ENCODE assay signal across 1 cellular context in the genomic region with DNA sequence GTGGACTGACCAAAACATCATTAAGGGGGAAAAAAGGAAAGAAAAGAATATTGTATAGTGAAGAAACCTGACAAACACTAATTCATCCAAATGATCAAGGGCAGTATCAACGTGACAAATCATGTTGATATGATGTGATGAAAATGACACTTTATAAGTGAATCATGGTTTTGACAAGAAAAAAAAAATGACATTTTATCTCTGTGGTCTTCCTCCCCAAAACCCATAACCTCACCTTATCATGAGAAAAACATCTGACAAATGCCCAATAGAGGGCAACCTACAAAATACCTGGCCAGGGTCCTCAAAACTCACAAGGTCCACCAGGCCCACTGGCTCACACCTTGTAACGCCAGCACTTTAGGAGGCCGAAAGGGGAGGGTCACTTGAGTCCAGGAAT.
TF ChIP-seq lines count a peak whose summit lies in the region.

No MANE protein-coding gene starts in this region.

TF ChIP-seq in GM23338, 12 proteins besides CTCF, POLR2A, EP300 and RAD21 (continued from another document):
- TF ChIP-seq, protein P1, sequence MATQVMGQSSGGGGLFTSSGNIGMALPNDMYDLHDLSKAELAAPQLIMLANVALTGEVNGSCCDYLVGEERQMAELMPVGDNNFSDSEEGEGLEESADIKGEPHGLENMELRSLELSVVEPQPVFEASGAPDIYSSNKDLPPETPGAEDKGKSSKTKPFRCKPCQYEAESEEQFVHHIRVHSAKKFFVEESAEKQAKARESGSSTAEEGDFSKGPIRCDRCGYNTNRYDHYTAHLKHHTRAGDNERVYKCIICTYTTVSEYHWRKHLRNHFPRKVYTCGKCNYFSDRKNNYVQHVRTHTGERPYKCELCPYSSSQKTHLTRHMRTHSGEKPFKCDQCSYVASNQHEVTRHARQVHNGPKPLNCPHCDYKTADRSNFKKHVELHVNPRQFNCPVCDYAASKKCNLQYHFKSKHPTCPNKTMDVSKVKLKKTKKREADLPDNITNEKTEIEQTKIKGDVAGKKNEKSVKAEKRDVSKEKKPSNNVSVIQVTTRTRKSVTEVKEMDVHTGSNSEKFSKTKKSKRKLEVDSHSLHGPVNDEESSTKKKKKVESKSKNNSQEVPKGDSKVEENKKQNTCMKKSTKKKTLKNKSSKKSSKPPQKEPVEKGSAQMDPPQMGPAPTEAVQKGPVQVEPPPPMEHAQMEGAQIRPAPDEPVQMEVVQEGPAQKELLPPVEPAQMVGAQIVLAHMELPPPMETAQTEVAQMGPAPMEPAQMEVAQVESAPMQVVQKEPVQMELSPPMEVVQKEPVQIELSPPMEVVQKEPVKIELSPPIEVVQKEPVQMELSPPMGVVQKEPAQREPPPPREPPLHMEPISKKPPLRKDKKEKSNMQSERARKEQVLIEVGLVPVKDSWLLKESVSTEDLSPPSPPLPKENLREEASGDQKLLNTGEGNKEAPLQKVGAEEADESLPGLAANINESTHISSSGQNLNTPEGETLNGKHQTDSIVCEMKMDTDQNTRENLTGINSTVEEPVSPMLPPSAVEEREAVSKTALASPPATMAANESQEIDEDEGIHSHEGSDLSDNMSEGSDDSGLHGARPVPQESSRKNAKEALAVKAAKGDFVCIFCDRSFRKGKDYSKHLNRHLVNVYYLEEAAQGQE (IDR thresholded peaks at IDR 0.05; ENCODE audit: unreplicated experiment): no peak
- TF ChIP-seq ETS1 (IDR thresholded peaks at IDR 0.05) (no peak), EZH2phosphoT487 (IDR thresholded peaks at IDR 0.05; ENCODE audit: unreplicated experiment) (no peak), EZH2 (IDR thresholded peaks at IDR 0.05; ENCODE audit: low read depth, unreplicated experiment) (no peak), STAT1 (IDR thresholded peaks at IDR 0.05; ENCODE audit: unreplicated experiment) (no peak)
